8 cellular contexts compared by ENCODE assay signal in genomic region chr14:104130974-104131651, GRCh38. TPM values are rescaled to one million over a fixed set of nuclear protein-coding genes. Genes with fewer than 3 reads are reported as not detected.
DNase-seq lines count a peak whose midpoint lies in the region; ATAC-seq, FAIRE-seq and TF ChIP-seq lines count a peak whose summit lies in the region.

No MANE protein-coding gene starts in this region.

- ATAC-seq in GM21381 (IDR thresholded peaks at IDR 0.05; ENCODE audit: unreplicated experiment), result no peak

- intact Hi-C loops in kidney (cut with DNase I) (no loop called here), thyroid gland (cut with DNase I) (loop anchor here (2.0 to 5.0 kb wide), 2 partner anchors 34 to 52 kb away; no protein-coding TSS in a partner anchor)

- H3K9me3 ChIP-seq in kidney (ENCODE audit: control insufficient read depth in 1 of 2, low read length in 2 of 2), result peaks cover 2 to 4% of the 10 kb centered on the region in 2 donors
- H3K9me3 ChIP-seq in thyroid gland, result no peaks in the 10 kb centered on the region

- H3K9ac ChIP-seq in kidney (ENCODE audit: low read length in 2 of 2), result no peak overlapping the region

- H3K27ac ChIP-seq in kidney (ENCODE audit: low read depth in 2 of 2, low read length in 2 of 2) (no peak overlapping the region), thyroid gland (no peak overlapping the region)

- no peaks in the 10 kb centered on the region for H3K36me3 ChIP-seq in kidney (ENCODE audit: control insufficient read depth in 1 of 2, insufficient read depth in 2 of 2, low read length in 2 of 2)
- H3K36me3 ChIP-seq in thyroid gland, result no peaks in the 10 kb centered on the region

- H3K27me3 ChIP-seq in thyroid gland, result peaks cover 8% of the 10 kb centered on the region

- TF ChIP-seq CTCF in kidney (IDR thresholded peaks at IDR 0.05; ENCODE audit: borderline replicate concordance, extremely low read depth, insufficient read depth) (peak; percentile 86), thyroid gland (IDR thresholded peaks at IDR 0.05) (peak; percentile 31 to 93 (median 76))

- H3K4me1 ChIP-seq in kidney (ENCODE audit: control insufficient read depth in 1 of 2, insufficient read depth in 1 of 2, low read depth in 1 of 2, low read length in 2 of 2), result peaks cover 0 to 3% of the 10 kb centered on the region in 2 donors
- H3K4me1 ChIP-seq in thyroid gland, result peaks cover 4 to 10% of the 10 kb centered on the region in 2 donors

- peak; percentile 15 for DNase-seq in stimulated activated CD4-positive, alpha-beta T cell treated with anti-CD3 and anti-CD28 coated beads, Interleukin-1b, Interleukin-23, amount 100 ng/mL, for 48 hours
- DNase-seq in stimulated activated CD4-positive, alpha-beta T cell treated with anti-CD3 and anti-CD28 coated beads, Interleukin-4, amount 100 ng/mL, for 4 hours, result no peak
- peak; percentile 68 for DNase-seq in NCI-H2196 (lab: John Stamatoyannopoulos, UW; ENCODE audit: unreplicated experiment)
- DNase-seq in amygdala (lab: John Stamatoyannopoulos, UW), result peak in 34 of 56 donors; percentile 9 to 72 (median 34)
- DNase-seq in kidney, result peak; percentile 76
- DNase-seq in thyroid gland, result peak; percentile 81 to 89
- DNase-seq in frontal cortex (ENCODE audit: low spot score in 2 of 2), result no peak

- no peak for TF ChIP-seq POLR2A in thyroid gland (IDR thresholded peaks at IDR 0.05)

- H3K4me3 ChIP-seq in kidney (ENCODE audit: low read length in 2 of 2) (no peak overlapping the region), thyroid gland (replicated peaks in 1 of 3) (no peak overlapping the region)

- FAIRE-seq in kidney (lab: Jason Lieb, UNC), result no peak
- FAIRE-seq in frontal cortex (lab: Jason Lieb, UNC), result no peak

- WGBS in thyroid gland, 2 donors, result 16 to 18% methylated on average over 8 to 10 of the region's 11 CpGs

RNA-seq across cellular contexts. Expression of gene KIF26A, which starts 7.3 kb away (rescaled TPM):
- total RNA-seq in kidney, result 12.3 TPM
- 2.3 TPM for polyA plus RNA-seq in kidney (ENCODE audit: insufficient read depth, low read depth, low replicate concordance)
- total RNA-seq in thyroid gland, result 1 to 10 TPM; 3.3 to 6.2 (median 4.9) TPM
- 13.0 TPM for total RNA-seq in frontal cortex

RNA-seq across cellular contexts. Expression of gene ASPG, which starts 45.6 kb away (rescaled TPM):
- total RNA-seq in kidney (2.5 TPM), thyroid gland (10 to 100 TPM in 2 of 4 donors, 1 to 10 TPM in 2; 7.5 to 24.0 (median 15.2) TPM), frontal cortex (0.41 TPM)
- 58.1 TPM for polyA plus RNA-seq in kidney (ENCODE audit: insufficient read depth, low read depth, low replicate concordance)

Comparison
In these comparisons a context has a peak if more than half of its experiments do, and no peak if none do; other contexts are left out.
1. DNase-seq: peak in stimulated activated CD4-positive, alpha-beta T cell treated with anti-CD3 and anti-CD28 coated beads, Interleukin-1b, Interleukin-23, amount 100 ng/mL, for 48 hours (single experiment), NCI-H2196 (single experiment), amygdala (34 of 56), kidney (single experiment) and thyroid gland (2 of 2); none in stimulated activated CD4-positive, alpha-beta T cell treated with anti-CD3 and anti-CD28 coated beads, Interleukin-4, amount 100 ng/mL, for 4 hours (0 of 2) and frontal cortex (0 of 2).